Comparison of ENCODE assay signal across 16 cellular contexts in genomic region chr1:9150582-9151290, GRCh38. TPM values are rescaled to one million over a fixed set of nuclear protein-coding genes. Genes with fewer than 3 reads are reported as not detected.
A peak's percentile ranks its signal among the peaks of the same experiment; 100 is the strongest.
DNase-seq lines count a peak whose midpoint lies in the region; ATAC-seq and TF ChIP-seq lines count a peak whose summit lies in the region.
"Had no signal": no experiment of that assay in that cellular context is flagged by ENCODE, and none has a peak within 500 bp of the region (broad histone marks: within the 10 kb centered on the region; RNA-seq: fewer than 3 reads in every experiment).

No MANE protein-coding gene starts in this region.

- H2AFZ ChIP-seq in ACC112 (ENCODE audit: low read length, unreplicated experiment) = no peak overlapping the region

- no peak for TF ChIP-seq CTCF in psoas muscle (IDR thresholded peaks at IDR 0.05)
- no peak for TF ChIP-seq CTCF in endodermal cell (conservative IDR thresholded peaks at IDR 0.05)

- intact Hi-C loops in left cardiac atrium (cut with DNase I) = no loop called here
- intact Hi-C loops in psoas muscle (cut with DNase I) = no loop called here

- DNase-seq in astrocyte of the hippocampus (ENCODE audit: low read depth, low spot score) (peak; percentile 53), left cardiac atrium (peak; percentile 73), psoas muscle (peak; percentile 51 to 70), NCI-H146 treated with DMSO at 0.1 percent for 48 hours (lab: John Stamatoyannopoulos, UW; ENCODE audit: unreplicated experiment) (no peak), endodermal cell (no peak), putamen (ENCODE audit: low spot score) (no peak)
- DNase-seq: activated naive CD8-positive, alpha-beta T cell treated with anti-CD3 and anti-CD28 coated beads, Interleukin-2, amount 50 U/mL, for 24 hours; activated T-cell treated with anti-CD3 and anti-CD28 coated beads, Interleukin-2, amount 50 U/mL, for 1 hour; naive B cell; NCI-H2029 treated with DMSO at 0.1 percent for 48 hours; NCI-H69 had no signal

- no peak overlapping the region for H3K4me3 ChIP-seq in ACC112 (ENCODE audit: low read depth, low read length)
- H3K4me3 ChIP-seq in psoas muscle = no peak overlapping the region
- no peak overlapping the region for H3K4me3 ChIP-seq in endodermal cell (ENCODE audit: low read length)
- H3K4me3 ChIP-seq: skin epidermis had no signal

- ATAC-seq in left cardiac atrium = peak; percentile 67
- peak; percentile 17 to 52 (median 41) for ATAC-seq in psoas muscle
- ATAC-seq in stimulated activated memory B cell treated with anti-CD40 and anti-IgM and Interleukin-4, amounts not matched to agents 10 μg/mL and 1 μg/mL and 100 μg/mL, for 72 hours = no peak
- ATAC-seq: activated naive CD8-positive, alpha-beta T cell treated with anti-CD3 and anti-CD28 coated beads, Interleukin-2, amount 50 U/mL, for 24 hours had no signal

- no peaks in the 10 kb centered on the region for H3K9me3 Mint-ChIP-seq in endodermal cell
- no peaks in the 10 kb centered on the region for H3K9me3 Mint-ChIP-seq in stimulated activated memory B cell treated with anti-CD40 and anti-IgM and Interleukin-4, amounts not matched to agents 10 μg/mL and 1 μg/mL and 100 μg/mL, for 72 hours
- H3K9me3 Mint-ChIP-seq: activated naive CD8-positive, alpha-beta T cell treated with anti-CD3 and anti-CD28 coated beads, Interleukin-2, amount 50 U/mL, for 24 hours; dendritic cell treated with granulocyte-macrophage colony-stimulating factor and Interleukin-4, amounts not matched to agents 40 ng/mL and 50 ng/mL, for 4 days; naive B cell; T-helper 1 cell treated with Interleukin-12 subunit alpha and Interleukin-12 subunit beta and Interleukin-4 antibody, amounts not matched to agents 30 μg/mL and 1 μg/mL, for 36 hours had no signal

- H3K27me3 ChIP-seq in ACC112 (ENCODE audit: insufficient read depth, low read length) = no peaks in the 10 kb centered on the region
- no peaks in the 10 kb centered on the region for H3K27me3 ChIP-seq in psoas muscle (ENCODE audit: insufficient read depth in 3 of 3, low read length in 2 of 3)
- H3K27me3 ChIP-seq in endodermal cell (ENCODE audit: control insufficient read depth, insufficient read depth, low read length, poor library complexity, severe bottlenecking) = no peaks in the 10 kb centered on the region

- H3K27me3 Mint-ChIP-seq in endodermal cell (ENCODE audit: insufficient read depth) = no peaks in the 10 kb centered on the region
- H3K27me3 Mint-ChIP-seq in stimulated activated memory B cell treated with anti-CD40 and anti-IgM and Interleukin-4, amounts not matched to agents 10 μg/mL and 1 μg/mL and 100 μg/mL, for 72 hours = peaks cover 10% of the 10 kb centered on the region
- H3K27me3 Mint-ChIP-seq: activated naive CD8-positive, alpha-beta T cell treated with anti-CD3 and anti-CD28 coated beads, Interleukin-2, amount 50 U/mL, for 24 hours; naive B cell had no signal

- H3K4me1 Mint-ChIP-seq in endodermal cell = no peaks in the 10 kb centered on the region
- peaks cover 3% of the 10 kb centered on the region for H3K4me1 Mint-ChIP-seq in stimulated activated memory B cell treated with anti-CD40 and anti-IgM and Interleukin-4, amounts not matched to agents 10 μg/mL and 1 μg/mL and 100 μg/mL, for 72 hours
- H3K4me1 Mint-ChIP-seq: activated naive CD8-positive, alpha-beta T cell treated with anti-CD3 and anti-CD28 coated beads, Interleukin-2, amount 50 U/mL, for 24 hours; naive B cell had no signal

- no peak overlapping the region for H3K4me3 Mint-ChIP-seq in endodermal cell
- no peak overlapping the region for H3K4me3 Mint-ChIP-seq in stimulated activated memory B cell treated with anti-CD40 and anti-IgM and Interleukin-4, amounts not matched to agents 10 μg/mL and 1 μg/mL and 100 μg/mL, for 72 hours
- H3K4me3 Mint-ChIP-seq: activated naive CD8-positive, alpha-beta T cell treated with anti-CD3 and anti-CD28 coated beads, Interleukin-2, amount 50 U/mL, for 24 hours; dendritic cell treated with granulocyte-macrophage colony-stimulating factor and Interleukin-4, amounts not matched to agents 40 ng/mL and 50 ng/mL, for 4 days; T-helper 1 cell treated with Interleukin-12 subunit alpha and Interleukin-12 subunit beta and Interleukin-4 antibody, amounts not matched to agents 30 μg/mL and 1 μg/mL, for 36 hours had no signal

- peaks cover 4% of the 10 kb centered on the region; the same call in 1 of the 2 replicates for H3K36me3 ChIP-seq in ACC112 (ENCODE audit: insufficient read depth, low read length)
- H3K36me3 ChIP-seq in psoas muscle (ENCODE audit: insufficient read depth in 1 of 2, low read depth in 1 of 2) = no peaks in the 10 kb centered on the region
- no peaks in the 10 kb centered on the region for H3K36me3 ChIP-seq in endodermal cell (ENCODE audit: control insufficient read depth, insufficient read depth, low read length)

- H3K79me2 ChIP-seq in ACC112 (ENCODE audit: control insufficient read depth, insufficient read depth, low read length, unreplicated experiment) = no peaks in the 10 kb centered on the region

- no peak overlapping the region for H3K27ac Mint-ChIP-seq in endodermal cell
- no peak overlapping the region for H3K27ac Mint-ChIP-seq in stimulated activated memory B cell treated with anti-CD40 and anti-IgM and Interleukin-4, amounts not matched to agents 10 μg/mL and 1 μg/mL and 100 μg/mL, for 72 hours
- H3K27ac Mint-ChIP-seq: activated naive CD8-positive, alpha-beta T cell treated with anti-CD3 and anti-CD28 coated beads, Interleukin-2, amount 50 U/mL, for 24 hours; dendritic cell treated with granulocyte-macrophage colony-stimulating factor and Interleukin-4, amounts not matched to agents 40 ng/mL and 50 ng/mL, for 4 days; naive B cell; T-helper 1 cell treated with Interleukin-12 subunit alpha and Interleukin-12 subunit beta and Interleukin-4 antibody, amounts not matched to agents 30 μg/mL and 1 μg/mL, for 36 hours had no signal

- H3K9ac ChIP-seq in endodermal cell (ENCODE audit: extremely low read depth, low read length, poor library complexity, severe bottlenecking) = no peak overlapping the region

- H3K9me3 ChIP-seq in psoas muscle = no peaks in the 10 kb centered on the region
- no peaks in the 10 kb centered on the region for H3K9me3 ChIP-seq in endodermal cell (ENCODE audit: control insufficient read depth, low read length)

- H3K27ac ChIP-seq in ACC112 (ENCODE audit: low read depth, low read length) (peak overlapping the region; percentile 43; the same call in 1 of the 2 replicates), psoas muscle (peak overlapping the region; percentile 68), endodermal cell (ENCODE audit: low read depth, low read length) (no peak overlapping the region)

- H3K4me1 ChIP-seq in ACC112 (ENCODE audit: control insufficient read depth, insufficient read depth, low read length, unreplicated experiment) (peaks cover 2% of the 10 kb centered on the region), psoas muscle (peaks cover 9% of the 10 kb centered on the region), endodermal cell (ENCODE audit: control insufficient read depth, insufficient read depth, low read length) (no peaks in the 10 kb centered on the region)

- WGBS in psoas muscle, 3 donors = 54 to 69% (median 61%) methylated on average over 16 of the region's 16 CpGs
- 92 to 94% methylated on average over 15 to 16 of the region's 16 CpGs for WGBS in endodermal cell (ENCODE audit: insufficient coverage in 1 of 2, insufficient read length in 1 of 2), 2 experiments

- H3K36me3 Mint-ChIP-seq in endodermal cell (ENCODE audit: low read depth) = no peaks in the 10 kb centered on the region
- no peaks in the 10 kb centered on the region for H3K36me3 Mint-ChIP-seq in stimulated activated memory B cell treated with anti-CD40 and anti-IgM and Interleukin-4, amounts not matched to agents 10 μg/mL and 1 μg/mL and 100 μg/mL, for 72 hours
- H3K36me3 Mint-ChIP-seq: naive B cell had no signal

RNA-seq across cellular contexts. Expression of gene GPR157, which starts 21.8 kb away (rescaled TPM):
- 10 to 100 TPM; 18.8 to 40.6 TPM for total RNA-seq in left cardiac atrium
- total RNA-seq in psoas muscle = 10 to 100 TPM; 13.1 to 49.5 (median 33.4) TPM
- 10 to 100 TPM; 11.6 to 21.6 (median 15.7) TPM for polyA plus RNA-seq in psoas muscle
- 1 to 10 TPM; 2.3 to 5.0 TPM for total RNA-seq in endodermal cell
- polyA plus RNA-seq in endodermal cell (2013, experiment 1 of 2) = 4.3 TPM
- 1.8 TPM for polyA plus RNA-seq in endodermal cell (2013, experiment 2 of 2)

Comparison
In these comparisons a context has a peak if more than half of its experiments do, and no peak if none do; other contexts are left out.
1. DNase-seq: peak in astrocyte of the hippocampus (single experiment), left cardiac atrium (single experiment) and psoas muscle (2 of 2); none in NCI-H146 treated with DMSO at 0.1 percent for 48 hours (single experiment), endodermal cell (single experiment) and putamen (single experiment).